Comparison of ENCODE assay signal across 9 cellular contexts in the genomic region with DNA sequence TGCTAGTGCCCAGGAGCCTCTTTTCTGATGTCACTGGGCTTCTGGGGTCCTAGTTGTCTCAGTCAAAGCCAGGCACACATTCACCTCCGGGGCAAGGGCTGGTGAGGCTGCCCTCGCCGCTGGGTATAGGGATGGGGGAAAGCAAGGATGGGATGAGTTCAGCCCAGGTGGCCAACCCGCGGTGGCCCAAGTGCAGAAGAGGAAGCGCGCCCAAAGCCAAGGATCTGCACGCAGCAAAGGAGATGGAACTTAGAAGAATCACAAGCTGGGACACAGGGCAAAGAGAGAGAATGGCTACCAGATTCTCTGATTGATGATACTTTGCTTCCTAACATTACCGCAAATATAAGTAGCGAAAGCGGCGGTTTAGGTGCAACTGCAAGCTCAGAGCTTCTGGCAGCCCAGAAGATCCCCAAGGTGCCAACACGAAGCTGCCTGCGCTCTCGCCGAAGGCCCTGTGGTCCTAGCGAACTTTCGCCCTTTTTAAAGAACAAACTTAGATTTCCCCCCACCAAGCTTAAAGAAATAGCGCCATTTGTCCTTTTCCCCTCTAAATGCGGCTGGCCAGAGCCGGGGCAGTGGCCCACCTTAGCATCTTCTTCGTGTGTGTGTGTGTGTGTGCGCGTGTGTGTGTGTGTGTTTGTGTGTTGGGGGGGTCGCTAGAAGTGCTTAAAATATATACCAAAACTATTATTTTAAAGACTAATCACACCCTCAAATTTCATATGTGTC. TPM values are rescaled to one million over a fixed set of nuclear protein-coding genes. Genes with fewer than 3 reads are reported as not detected.
DNase-seq lines count a peak whose midpoint lies in the region; ATAC-seq, FAIRE-seq and TF ChIP-seq lines count a peak whose summit lies in the region.
"Had no signal": no experiment of that assay in that cellular context is flagged by ENCODE, and none has a peak within 500 bp of the region (broad histone marks: within the 10 kb centered on the region; RNA-seq: fewer than 3 reads in every experiment).

No MANE protein-coding gene starts in this region.

- peaks cover 0 to 26% (median 14%) of the 10 kb centered on the region in 7 donors for H3K9me3 Mint-ChIP-seq in CD14-positive monocyte
- H3K9me3 Mint-ChIP-seq in T-helper 1 cell treated with Interleukin-12 subunit alpha and Interleukin-12 subunit beta and Interleukin-4 antibody, amounts not matched to agents 30 μg/mL and 1 μg/mL, for 36 hours: no peaks in the 10 kb centered on the region

- H3K27ac ChIP-seq in prostate gland: peak overlapping the region; percentile 78 to 87
- no peak overlapping the region for H3K27ac ChIP-seq in body of pancreas

- TF ChIP-seq POLR2A in prostate gland (IDR thresholded peaks at IDR 0.05) (no peak), body of pancreas (IDR thresholded peaks at IDR 0.05) (no peak)

- peaks cover 0 to 9% of the 10 kb centered on the region in 2 donors for H3K36me3 Mint-ChIP-seq in CD14-positive monocyte
- peaks cover 2% of the 10 kb centered on the region for H3K36me3 Mint-ChIP-seq in T-helper 1 cell treated with Interleukin-12 subunit alpha and Interleukin-12 subunit beta and Interleukin-4 antibody, amounts not matched to agents 30 μg/mL and 1 μg/mL, for 36 hours (ENCODE audit: low read depth)

- peaks cover 71 to 93% (median 78%) of the 10 kb centered on the region in 3 donors for H3K27me3 Mint-ChIP-seq in CD14-positive monocyte (ENCODE audit: low read depth in 3 of 3)
- peaks cover 73% of the 10 kb centered on the region for H3K27me3 Mint-ChIP-seq in T-helper 1 cell treated with Interleukin-12 subunit alpha and Interleukin-12 subunit beta and Interleukin-4 antibody, amounts not matched to agents 30 μg/mL and 1 μg/mL, for 36 hours (ENCODE audit: low read depth)

- H3K4me1 ChIP-seq in prostate gland (replicated peaks) (peaks cover 3% of the 10 kb centered on the region), body of pancreas (peaks cover 48% of the 10 kb centered on the region)

- in situ Hi-C loops in KBM-7 (cut with MboI; ENCODE audit: low pct_unique_long_range_greater_than_20kb, low sequenced_read_pairs): no loop called here

- H3K9me3 ChIP-seq in prostate gland (no peaks in the 10 kb centered on the region), body of pancreas (no peaks in the 10 kb centered on the region)

- no peak for FAIRE-seq in GM19239 (lab: Jason Lieb, UNC)

- H3K36me3 ChIP-seq in prostate gland (no peaks in the 10 kb centered on the region), body of pancreas (replicated peaks in 1 of 2; ENCODE audit: insufficient read depth in 1 of 2, low read depth in 2 of 2) (no peaks in the 10 kb centered on the region)

- no peak for TF ChIP-seq CTCF in CD14-positive monocyte (IDR thresholded peaks at IDR 0.05)
- no peak for TF ChIP-seq CTCF in epithelial cell of esophagus (IDR thresholded peaks at IDR 0.05; ENCODE audit: insufficient read depth, low read depth, low read length, missing control alignments)
- no peak for TF ChIP-seq CTCF in prostate gland (IDR thresholded peaks at IDR 0.05)
- TF ChIP-seq CTCF in body of pancreas (IDR thresholded peaks at IDR 0.05): no peak

- H3K27ac Mint-ChIP-seq in CD14-positive monocyte: no peak overlapping the region
- H3K27ac Mint-ChIP-seq in T-helper 1 cell treated with Interleukin-12 subunit alpha and Interleukin-12 subunit beta and Interleukin-4 antibody, amounts not matched to agents 30 μg/mL and 1 μg/mL, for 36 hours: peak overlapping the region; percentile 29

- H3K4me1 Mint-ChIP-seq in CD14-positive monocyte: peaks cover 42% of the 10 kb centered on the region
- H3K4me1 Mint-ChIP-seq in T-helper 1 cell treated with Interleukin-12 subunit alpha and Interleukin-12 subunit beta and Interleukin-4 antibody, amounts not matched to agents 30 μg/mL and 1 μg/mL, for 36 hours (ENCODE audit: low read depth): peaks cover 18% of the 10 kb centered on the region

- H3K4me3 Mint-ChIP-seq in CD14-positive monocyte: peak overlapping the region; percentile 62 to 84
- peak overlapping the region; percentile 35 for H3K4me3 Mint-ChIP-seq in T-helper 1 cell treated with Interleukin-12 subunit alpha and Interleukin-12 subunit beta and Interleukin-4 antibody, amounts not matched to agents 30 μg/mL and 1 μg/mL, for 36 hours

- intact Hi-C loops in CD14-positive monocyte (cut with micrococcal nuclease) (loop anchor here (10.0 kb wide), 2 partner anchors 638 to 648 kb away; no protein-coding TSS in a partner anchor), prostate gland (cut with DNase I) (loop anchor here (5.0 kb wide), 1 partner anchor 556 kb away; the partner anchor contains the start of gene MPP7), body of pancreas (cut with DNase I) (no loop called here)

- no peak for ATAC-seq in body of pancreas

- DNase-seq in CD14-positive monocyte (ENCODE audit: low spot score): no peak
- DNase-seq in epithelial cell of esophagus (ENCODE audit: low read depth): peak; percentile 1
- DNase-seq in prostate gland (ENCODE audit: low spot score): no peak
- DNase-seq in GM19239 (ENCODE audit: insufficient read length, low spot score): no peak
- DNase-seq in KBM-7: no peak
- no peak for DNase-seq in body of pancreas
- DNase-seq in GM03348 (ENCODE audit: low spot score): no peak
- DNase-seq: NCI-H1417 treated with DMSO at 0.1 percent for 48 hours had no signal

- no peak overlapping the region for H3K4me3 ChIP-seq in epithelial cell of esophagus (ENCODE audit: low read length)
- H3K4me3 ChIP-seq in prostate gland: peak overlapping the region; percentile 47 to 53
- H3K4me3 ChIP-seq in body of pancreas: no peak overlapping the region

- 5% methylated on average over 25 of the region's 25 CpGs for WGBS in prostate gland
- 5 to 11% methylated on average over 24 to 25 of the region's 25 CpGs for whole genome bisulfite sequencing in body of pancreas, 2 donors

- H3K27me3 ChIP-seq in prostate gland (replicated peaks; ENCODE audit: insufficient read depth): peaks cover 5% of the 10 kb centered on the region
- peaks cover 4 to 36% of the 10 kb centered on the region in 2 donors for H3K27me3 ChIP-seq in body of pancreas

RNA-seq across cellular contexts. Expression of gene MKX, which starts 0.9 kb away (rescaled TPM):
- polyA plus RNA-seq in CD14-positive monocyte: not detected
- 10 to 100 TPM; 10.1 to 10.5 TPM for total RNA-seq in prostate gland
- total RNA-seq in body of pancreas: 1 to 10 TPM in 1 of 2 donors, under 1 TPM in 1; 0.33 to 1.6 TPM

Comparison
In these comparisons a context has a peak if more than half of its experiments do, and no peak if none do; other contexts are left out.
1. H3K4me3 ChIP-seq: peak in prostate gland (2 of 2); none in epithelial cell of esophagus (single experiment) and body of pancreas (0 of 2).
2. H3K27ac ChIP-seq: peak in prostate gland (2 of 2); none in body of pancreas (0 of 4).
3. RNA of gene MKX, which starts 0.9 kb away (total RNA-seq): 10.1 to 10.5 TPM in prostate gland; 0.33 to 1.6 TPM in body of pancreas; every median in the first group is over 4 times any median in the second.